Comparison of ENCODE assay signal across 16 cellular contexts in genomic region chr6:36306365-36306764, GRCh38. TPM values are rescaled to one million over a fixed set of nuclear protein-coding genes. Genes with fewer than 3 reads are reported as not detected.
DNase-seq lines count a peak whose midpoint lies in the region; ATAC-seq and TF ChIP-seq lines count a peak whose summit lies in the region.
"Had no signal": no experiment of that assay in that cellular context is flagged by ENCODE, and none has a peak within 500 bp of the region (broad histone marks: within the 10 kb centered on the region; RNA-seq: fewer than 3 reads in every experiment).

No MANE protein-coding gene starts in this region.

- no peaks in the 10 kb centered on the region for H4K20me1 ChIP-seq in GM23338 (replicated peaks; ENCODE audit: insufficient read depth)

- no peaks in the 10 kb centered on the region for H3K79me2 ChIP-seq in GM23338 (replicated peaks; ENCODE audit: insufficient read depth)

- H3K36me3 Mint-ChIP-seq in GM23338 (ENCODE audit: low read depth), result 0 out of 3 replicates have a peak, but pooled peaks cover 3% of the 10 kb centered on the region
- H3K36me3 Mint-ChIP-seq: CD8-positive, alpha-beta T cell had no signal

- H3F3A ChIP-seq in GM23338 (replicated peaks; ENCODE audit: low read depth), result no peaks in the 10 kb centered on the region

- no peak overlapping the region for H3K4me2 ChIP-seq in GM23338
- H3K4me2 ChIP-seq: KMS-11 had no signal

- no peak overlapping the region for H3K4me3 Mint-ChIP-seq in GM23338
- H3K4me3 Mint-ChIP-seq: CD8-positive, alpha-beta T cell; H9 had no signal

- H3K9me2 ChIP-seq in GM23338 (ENCODE audit: insufficient read depth), result no peaks in the 10 kb centered on the region

- peaks cover 5% of the 10 kb centered on the region for H3K27me3 Mint-ChIP-seq in GM23338 (ENCODE audit: insufficient read depth, low read depth, poor library complexity)

- H3K4me1 Mint-ChIP-seq in GM23338, result peaks cover 9% of the 10 kb centered on the region

- ATAC-seq in GM23338 (no peak), HG03354 (IDR thresholded peaks at IDR 0.05; ENCODE audit: poor library complexity, severe bottlenecking, unreplicated experiment) (no peak), HG03469 (IDR thresholded peaks at IDR 0.05; ENCODE audit: unreplicated experiment) (no peak), GM19328 (IDR thresholded peaks at IDR 0.05; ENCODE audit: unreplicated experiment) (no peak)
- ATAC-seq: CD8-positive, alpha-beta T cell had no signal

- H3K27ac Mint-ChIP-seq in GM23338, result no peak overlapping the region
- H3K27ac Mint-ChIP-seq: CD8-positive, alpha-beta T cell; H9 had no signal

- H3K4me1 ChIP-seq in GM23338 (ENCODE audit: insufficient read depth) (peaks cover 5% of the 10 kb centered on the region; the same call in 1 of the 2 replicates), NT2/D1 (ENCODE audit: insufficient read depth, insufficient read length) (no peaks in the 10 kb centered on the region)

- no peak for TF ChIP-seq CTCF in GM23338 (conservative IDR thresholded peaks at IDR 0.05; ENCODE audit: low read depth in 2 of 2)

- no peaks in the 10 kb centered on the region for H3K27me3 ChIP-seq in GM23338 (ENCODE audit: insufficient read depth)
- H3K27me3 ChIP-seq in NT2/D1 (ENCODE audit: insufficient read depth, insufficient read length), result no peaks in the 10 kb centered on the region

- intact Hi-C loops in posterior vena cava (cut with DNase I), result loop anchor here in 1 of 2 donors (10.0 kb wide), 1 partner anchor 58 kb away; no protein-coding TSS in a partner anchor

- no peak overlapping the region for H3K27ac ChIP-seq in GM23338 (ENCODE audit: low read depth)
- H3K27ac ChIP-seq: KMS-11 had no signal

- DNase-seq in GM23338 (ENCODE audit: low spot score) (no peak), NT2/D1 (ENCODE audit: low read depth, low spot score) (no peak), islet precursor cell (peak; percentile 61), posterior vena cava (ENCODE audit: low spot score) (peak; percentile 3)
- DNase-seq: AML-193; Calu3; CD8-positive, alpha-beta T cell; DMS79 treated with DMSO at 0.1 percent for 48 hours; GOT3; H9 had no signal

- H3K9me3 Mint-ChIP-seq in GM23338, result no peaks in the 10 kb centered on the region
- H3K9me3 Mint-ChIP-seq: CD8-positive, alpha-beta T cell had no signal

- H3K36me3 ChIP-seq in GM23338 (ENCODE audit: insufficient read depth), result no peaks in the 10 kb centered on the region
- H3K36me3 ChIP-seq in NT2/D1 (ENCODE audit: insufficient read depth, insufficient read length, low read length), result no peaks in the 10 kb centered on the region

- H3K4me3 ChIP-seq in GM23338 (no peak overlapping the region), NT2/D1 (ENCODE audit: insufficient read length, low read depth) (no peak overlapping the region)

- peak overlapping the region; percentile 17 for H3K9ac ChIP-seq in NT2/D1 (ENCODE audit: insufficient read length, low read depth)
- H3K9ac ChIP-seq: KMS-11 had no signal

- H2AFZ ChIP-seq in GM23338, result peak overlapping the region; percentile 52; the same call in 1 of the 2 replicates

- H3K9me3 ChIP-seq in NT2/D1 (ENCODE audit: insufficient read depth, low read length), result no peaks in the 10 kb centered on the region

TF ChIP-seq in GM23338, 12 proteins besides CTCF, POLR2A, EP300 and RAD21 (continues in another document):
- TF ChIP-seq ZNF114 (CRISPR knock-in tag; IDR thresholded peaks at IDR 0.05) (no peak), EZH2phosphoT487 (IDR thresholded peaks at IDR 0.05; ENCODE audit: unreplicated experiment) (no peak), NANOG (IDR thresholded peaks at IDR 0.05; ENCODE audit: borderline replicate concordance) (no peak), ZNF331 (CRISPR knock-in tag; IDR thresholded peaks at IDR 0.05; ENCODE audit: low read depth) (no peak), REST (IDR thresholded peaks at IDR 0.05; ENCODE audit: unreplicated experiment) (no peak), POLR2AphosphoS5 (IDR thresholded peaks at IDR 0.05; ENCODE audit: low read depth) (no peak), CREB1 (CRISPR knock-in tag; IDR thresholded peaks at IDR 0.05; ENCODE audit: low read depth) (no peak), ZNF462 (CRISPR knock-in tag; IDR thresholded peaks at IDR 0.05) (no peak)

RNA-seq across cellular contexts. Expression of gene BNIP5, which starts 30.3 kb away (rescaled TPM):
- not detected in 2 replicates for total RNA-seq in GM23338 (2014; rRNA removed; shearing (Covaris generic))
- not detected in 2 replicates for polyA plus RNA-seq in GM23338 (2016; fragmentation: Nextera tagmentation; extraction: Ambion mirVana)
- total RNA-seq in posterior vena cava, result not detected
- total RNA-seq: CD8-positive, alpha-beta T cell; H9; LHCN-M2 had no signal
- polyA plus RNA-seq: BJ had no signal

RNA-seq across cellular contexts. Expression of gene PNPLA1, which starts 36.5 kb away (rescaled TPM):
- total RNA-seq in GM23338 (2014; rRNA removed; shearing (Covaris generic)), result not detected in 2 replicates
- not detected in 2 replicates for polyA plus RNA-seq in GM23338 (2016; fragmentation: Nextera tagmentation; extraction: Ambion mirVana)
- total RNA-seq in posterior vena cava, result under 1 TPM; 0.14 to 0.19 TPM
- total RNA-seq: LHCN-M2 had no signal
- polyA plus RNA-seq: BJ had no signal

Comparison
In these comparisons a context has a peak if more than half of its experiments do, and no peak if none do; other contexts are left out.
1. DNase-seq: peak in islet precursor cell (single experiment) and posterior vena cava (single experiment); none in GM23338 (single experiment) and NT2/D1 (single experiment).